ENCODE assay signal across 13 cellular contexts in the genomic region with DNA sequence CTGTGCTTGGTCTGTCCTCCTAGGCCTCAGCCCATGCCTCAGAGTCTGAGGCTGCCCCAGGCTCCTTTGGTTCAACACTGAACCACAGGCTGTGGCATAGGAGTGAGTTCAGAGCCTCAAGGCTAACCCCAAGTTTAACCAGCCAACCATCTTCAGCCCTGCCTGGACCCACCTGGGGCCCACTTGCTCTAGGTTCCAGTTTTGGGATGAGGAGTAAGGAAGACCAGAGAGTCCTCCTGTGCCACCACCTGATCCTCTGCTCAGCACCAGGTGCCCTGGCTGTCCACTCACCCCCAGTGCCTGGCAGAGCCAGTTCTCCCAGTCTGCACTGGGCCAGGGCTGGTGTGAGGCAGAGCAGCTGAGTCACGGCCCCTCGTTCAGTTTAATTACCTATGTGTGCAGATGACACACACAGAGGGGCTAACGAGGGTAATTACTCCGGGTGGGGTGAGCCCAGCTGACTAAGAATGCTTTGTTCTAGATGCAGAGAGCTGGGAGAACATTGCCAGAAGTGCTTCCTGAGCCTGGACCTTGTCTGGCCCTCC. TPM values are rescaled to one million over a fixed set of nuclear protein-coding genes. Genes with fewer than 3 reads are reported as not detected.
DNase-seq lines count a peak whose midpoint lies in the region; ATAC-seq, FAIRE-seq and TF ChIP-seq lines count a peak whose summit lies in the region.
"Had no signal": no experiment of that assay in that cellular context is flagged by ENCODE, and none has a peak within 500 bp of the region (broad histone marks: within the 10 kb centered on the region; RNA-seq: fewer than 3 reads in every experiment).

No MANE protein-coding gene starts in this region.

- H3K9me3 ChIP-seq in right atrium auricular region (peaks cover 0 to 9% of the 10 kb centered on the region in 2 donors), Peyer's patch (no peaks in the 10 kb centered on the region), kidney (ENCODE audit: control insufficient read depth in 1 of 2, low read length in 2 of 2) (no peaks in the 10 kb centered on the region), upper lobe of right lung (no peaks in the 10 kb centered on the region)
- H3K9me3 ChIP-seq: upper lobe of left lung had no signal

- H3K27ac ChIP-seq in right atrium auricular region, result no peak overlapping the region
- no peak overlapping the region for H3K27ac ChIP-seq in Peyer's patch
- no peak overlapping the region for H3K27ac ChIP-seq in kidney (ENCODE audit: low read depth in 2 of 2, low read length in 2 of 2)
- no peak overlapping the region for H3K27ac ChIP-seq in upper lobe of right lung
- H3K27ac ChIP-seq: gastrocnemius medialis, upper lobe of left lung had no signal

- DNase-seq in right atrium auricular region (ENCODE audit: low spot score) (peak; percentile 36), Right ventricle myocardium inferior (ENCODE audit: missing footprints) (no peak), Peyer's patch (peak in 2 of 3 donors; percentile 7 to 47), kidney (peak; percentile 60), upper lobe of right lung (no peak), sciatic nerve (ENCODE audit: low spot score) (no peak), NCI-H1694 treated with DMSO at 0.1 percent for 48 hours (lab: John Stamatoyannopoulos, UW) (no peak), GM10266 (ENCODE audit: extremely low spot score) (no peak)
- DNase-seq: caudate nucleus, DMS79 treated with DMSO at 0.1 percent for 48 hours, gastrocnemius medialis, NCI-H526, upper lobe of left lung had no signal

- TF ChIP-seq POLR2A in Peyer's patch (IDR thresholded peaks at IDR 0.05), result no peak

- TF ChIP-seq CTCF in right atrium auricular region (IDR thresholded peaks at IDR 0.05) (no peak), Peyer's patch (IDR thresholded peaks at IDR 0.05) (no peak), kidney (IDR thresholded peaks at IDR 0.05; ENCODE audit: borderline replicate concordance, extremely low read depth, insufficient read depth) (no peak), upper lobe of right lung (IDR thresholded peaks at IDR 0.05) (no peak), GM10266 (IDR thresholded peaks at IDR 0.05; ENCODE audit: control insufficient read depth, insufficient read depth, low read depth, missing control alignments) (no peak)

- no peak for FAIRE-seq in kidney (lab: Jason Lieb, UNC)

- H3K27me3 ChIP-seq in right atrium auricular region, result no peaks in the 10 kb centered on the region
- no peaks in the 10 kb centered on the region for H3K27me3 ChIP-seq in Peyer's patch
- no peaks in the 10 kb centered on the region for H3K27me3 ChIP-seq in upper lobe of right lung
- H3K27me3 ChIP-seq: gastrocnemius medialis, upper lobe of left lung had no signal

- H3K9ac ChIP-seq in kidney (ENCODE audit: low read length in 2 of 2), result no peak overlapping the region

- H3K4me3 ChIP-seq in right atrium auricular region (no peak overlapping the region), Peyer's patch (no peak overlapping the region), kidney (ENCODE audit: low read length in 2 of 2) (no peak overlapping the region), upper lobe of right lung (no peak overlapping the region)
- H3K4me3 ChIP-seq: gastrocnemius medialis, upper lobe of left lung had no signal

- no peaks in the 10 kb centered on the region for H3K4me1 ChIP-seq in right atrium auricular region
- H3K4me1 ChIP-seq in Peyer's patch, result no peaks in the 10 kb centered on the region
- no peaks in the 10 kb centered on the region for H3K4me1 ChIP-seq in kidney (ENCODE audit: control insufficient read depth in 1 of 2, insufficient read depth in 1 of 2, low read depth in 1 of 2, low read length in 2 of 2)
- no peaks in the 10 kb centered on the region for H3K4me1 ChIP-seq in upper lobe of right lung
- H3K4me1 ChIP-seq: gastrocnemius medialis had no signal

- ATAC-seq in Right ventricle myocardium inferior (no peak), upper lobe of right lung (peak; percentile 49), sciatic nerve (no peak)
- ATAC-seq: gastrocnemius medialis had no signal

- intact Hi-C loops in Right ventricle myocardium inferior (cut with DNase I), result loop anchor here (10.0 kb wide), 1 partner anchor 516 kb away; no protein-coding TSS in a partner anchor
- intact Hi-C loops in kidney (cut with DNase I), result no loop called here
- intact Hi-C loops in upper lobe of right lung (cut with DNase I), result loop anchor here (10.0 kb wide), 1 partner anchor 114 kb away; no protein-coding TSS in a partner anchor
- intact Hi-C loops in sciatic nerve (cut with DNase I), result loop anchor here (5.0 kb wide), 1 partner anchor 704 kb away; no protein-coding TSS in a partner anchor

- no peaks in the 10 kb centered on the region for H3K36me3 ChIP-seq in right atrium auricular region
- H3K36me3 ChIP-seq in Peyer's patch, result no peaks in the 10 kb centered on the region
- H3K36me3 ChIP-seq in kidney (ENCODE audit: control insufficient read depth in 1 of 2, insufficient read depth in 2 of 2, low read length in 2 of 2), result no peaks in the 10 kb centered on the region
- no peaks in the 10 kb centered on the region for H3K36me3 ChIP-seq in upper lobe of right lung
- H3K36me3 ChIP-seq: gastrocnemius medialis, upper lobe of left lung had no signal

RNA-seq across cellular contexts. Expression of a gene that starts 12.0 kb away (rescaled TPM):
- total RNA-seq in right atrium auricular region (not detected), Right ventricle myocardium inferior (not detected), Peyer's patch (not detected), kidney (1.9 TPM), upper lobe of right lung (9.9 TPM), sciatic nerve (0.58 TPM)
- 1.2 TPM for polyA plus RNA-seq in kidney (ENCODE audit: insufficient read depth, low read depth, low replicate concordance)
- total RNA-seq: gastrocnemius medialis had no signal

RNA-seq across cellular contexts. Expression of a gene that starts 45.0 kb away (rescaled TPM):
- total RNA-seq in right atrium auricular region (10 to 100 TPM in 1 of 2 donors, 1 to 10 TPM in 1; 4.6 to 11.4 TPM), Right ventricle myocardium inferior (7.2 TPM), Peyer's patch (10 to 100 TPM in 3 of 4 donors, 1 to 10 TPM in 1; 9.8 to 50.3 (median 23.9) TPM), kidney (37.2 TPM), upper lobe of right lung (33.8 TPM), sciatic nerve (29.5 TPM)
- polyA plus RNA-seq in kidney (ENCODE audit: insufficient read depth, low read depth, low replicate concordance), result 1.8 TPM

Comparison
In these comparisons a context has a peak if more than half of its experiments do, and no peak if none do; other contexts are left out.
1. DNase-seq: peak in right atrium auricular region (single experiment), Peyer's patch (2 of 3) and kidney (single experiment); none in Right ventricle myocardium inferior (single experiment), upper lobe of right lung (single experiment), sciatic nerve (single experiment), NCI-H1694 treated with DMSO at 0.1 percent for 48 hours (single experiment) and GM10266 (single experiment).